ENCODE assay signal across 23 cellular contexts in genomic region chr10:93271347-93271746, GRCh38.
"Had no signal": no experiment of that assay in that cellular context is flagged by ENCODE, and none has a peak within 500 bp of the region (broad histone marks: within the 10 kb centered on the region; RNA-seq: fewer than 3 reads in every experiment).

No MANE protein-coding gene starts in this region.

- H3K4me1 ChIP-seq: parathyroid adenoma, right lobe of liver, tibial nerve, upper lobe of left lung had no signal

- H3K4me3 ChIP-seq: dorsolateral prefrontal cortex, lung, mucosa of descending colon, neural progenitor cell, right lobe of liver, thoracic aorta, tibial nerve, upper lobe of left lung had no signal

- H3K27me3 Mint-ChIP-seq: memory B cell, progenitor cell of endocrine pancreas had no signal

- H2AFZ ChIP-seq: neural progenitor cell, parathyroid adenoma had no signal

- H3K9me3 Mint-ChIP-seq: immature natural killer cell had no signal

- H3K4me2 ChIP-seq: neural progenitor cell had no signal

- H3K27ac Mint-ChIP-seq: immature natural killer cell; memory B cell; mesothelial cell of epicardium; naive B cell; neural progenitor cell; progenitor cell of endocrine pancreas; stimulated activated naive B cell treated with anti-CD40 and anti-IgM and Interleukin-4, amounts not matched to agents 10 μg/mL and 1 μg/mL and 100 μg/mL, for 72 hours; stimulated activated naive CD8-positive, alpha-beta T cell treated with anti-CD3 and anti-CD28 coated beads, Interleukin-15, Interleukin-2, amounts not matched to agents 100 ng/mL and 50 ng/mL, for 24 hours had no signal

- H3K27me3 ChIP-seq: neural progenitor cell, right lobe of liver, tibial nerve, upper lobe of left lung had no signal

- H3K27ac ChIP-seq: dorsolateral prefrontal cortex, neural progenitor cell, parathyroid adenoma, right lobe of liver, thoracic aorta, tibial nerve, upper lobe of left lung had no signal

- H3K36me3 Mint-ChIP-seq: immature natural killer cell, memory B cell, neural progenitor cell had no signal

- DNase-seq: dorsolateral prefrontal cortex; effector CD4-positive, alpha-beta T cell; hypothalamus; immature natural killer cell; mucosa of descending colon; naive B cell; right lobe of liver; small intestine; stimulated activated CD4-positive, alpha-beta T cell treated with anti-CD3 and anti-CD28 coated beads, Interleukin-15, amount 100 ng/mL, for 24 hours; stimulated activated CD4-positive, alpha-beta T cell treated with anti-CD3 and anti-CD28 coated beads, Interleukin-2, amount 100 ng/mL, for 48 hours; stimulated activated naive B cell treated with anti-CD40 and anti-IgM and Interleukin-4, amounts not matched to agents 10 μg/mL and 1 μg/mL and 100 μg/mL, for 72 hours; upper lobe of left lung had no signal

- H3K79me2 ChIP-seq: parathyroid adenoma had no signal

- H3K9ac ChIP-seq: neural progenitor cell, parathyroid adenoma had no signal

- H3K9me3 ChIP-seq: mucosa of descending colon, right lobe of liver, thoracic aorta had no signal

- H3K4me3 Mint-ChIP-seq: immature natural killer cell; memory B cell; mesothelial cell of epicardium; naive B cell; nephron; neural progenitor cell; stimulated activated naive B cell treated with anti-CD40 and anti-IgM and Interleukin-4, amounts not matched to agents 10 μg/mL and 1 μg/mL and 100 μg/mL, for 72 hours; stimulated activated naive CD8-positive, alpha-beta T cell treated with anti-CD3 and anti-CD28 coated beads, Interleukin-15, Interleukin-2, amounts not matched to agents 100 ng/mL and 50 ng/mL, for 24 hours had no signal

- H3K36me3 ChIP-seq: neural progenitor cell, right lobe of liver, thoracic aorta, tibial nerve, upper lobe of left lung had no signal

- H3K4me1 Mint-ChIP-seq: immature natural killer cell, nephron had no signal

- ATAC-seq: left lobe of liver; mucosa of descending colon; right lobe of liver; stimulated activated naive B cell treated with anti-CD40 and anti-IgM and Interleukin-4, amounts not matched to agents 10 μg/mL and 1 μg/mL and 100 μg/mL, for 72 hours had no signal
